8 cellular contexts compared by ENCODE assay signal in the genomic region with DNA sequence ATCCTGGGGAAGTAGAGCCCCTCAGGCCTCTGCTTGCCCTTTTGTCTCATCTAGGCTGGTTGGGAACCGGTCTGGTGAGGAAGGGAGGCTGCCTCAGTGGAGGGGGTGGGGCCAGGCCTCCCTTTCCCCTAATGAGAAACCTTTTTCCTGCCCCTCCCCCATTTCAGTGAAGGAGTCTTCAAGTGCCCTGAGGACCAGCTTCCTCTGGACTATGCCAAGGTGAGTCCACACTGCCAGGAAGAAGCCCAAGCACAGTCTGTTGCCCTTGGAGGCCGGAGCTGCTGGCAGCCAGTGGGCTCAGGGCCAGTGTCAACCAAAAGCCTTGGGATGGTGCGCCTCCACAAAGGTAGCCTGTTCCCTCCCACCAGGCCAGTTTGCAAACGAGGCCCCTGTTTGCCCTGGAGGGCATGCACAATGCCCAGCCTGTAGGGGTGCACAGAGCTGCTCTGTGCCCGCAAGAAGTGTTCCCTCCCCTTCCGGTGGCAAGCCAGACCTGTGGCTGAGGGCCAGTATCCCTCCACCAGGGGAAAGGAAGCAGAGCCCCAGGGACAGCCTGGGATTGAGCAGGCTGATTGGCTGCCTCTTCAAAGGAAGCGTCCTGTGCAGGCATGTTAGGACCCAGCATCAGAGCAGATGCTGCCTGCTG. TPM values are rescaled to one million over a fixed set of nuclear protein-coding genes. Genes with fewer than 3 reads are reported as not detected.
A peak's percentile ranks its signal among the peaks of the same experiment; 100 is the strongest.
DNase-seq lines count a peak whose midpoint lies in the region; TF ChIP-seq lines count a peak whose summit lies in the region.

No MANE protein-coding gene starts in this region.

- TF ChIP-seq CTCF in A673 (conservative IDR thresholded peaks at IDR 0.05; ENCODE audit: low read depth, low read length) (no peak), GM13976 (IDR thresholded peaks at IDR 0.05; ENCODE audit: borderline replicate concordance, control extremely low read depth, extremely low read depth, insufficient read depth, missing control alignments) (no peak)

- H3K4me3 ChIP-seq in A673 (ENCODE audit: low read depth, low read length, poor library complexity, severe bottlenecking) = no peak overlapping the region
- peak overlapping the region in 1 of 2 donors; percentile 39 for H3K4me3 ChIP-seq in muscle layer of duodenum (ENCODE audit: low read depth in 1 of 2, low read length in 2 of 2)

- intact Hi-C loops in A673 (cut with micrococcal nuclease; ENCODE audit: unreplicated experiment) = loop anchor here (5.0 kb wide), 1 partner anchor 155 kb away; a partner anchor contains a TSS

- H3K9me3 ChIP-seq in A673 (ENCODE audit: low read depth, low read length, poor library complexity, severe bottlenecking) = no peaks in the 10 kb centered on the region
- H3K9me3 ChIP-seq in muscle layer of duodenum (ENCODE audit: control insufficient read depth in 1 of 2, low read length in 2 of 2) = no peaks in the 10 kb centered on the region

- in situ Hi-C loops in GM13976 (cut with MboI; ENCODE audit: low sequenced_read_pairs, unreplicated experiment) = loop anchor here (25.0 kb wide), 1 partner anchor 365 kb away; no protein-coding TSS in a partner anchor

- DNase-seq in A673 (ENCODE audit: low spot score) (no peak), NCI-H1694 treated with DMSO at 0.1 percent for 48 hours (lab: John Stamatoyannopoulos, UW) (peak; percentile 58), cerebellum (ENCODE audit: low spot score) (peak; percentile 66), LoVo (ENCODE audit: low spot score) (no peak), GM13976 (ENCODE audit: low spot score) (no peak), NCI-H1417 treated with DMSO at 0.1 percent for 48 hours (lab: John Stamatoyannopoulos, UW) (no peak)
- no peak for DNase-seq in effector CD8-positive, alpha-beta T cell (lab: John Stamatoyannopoulos, UW)

- peak overlapping the region; percentile 94 for H3K27ac ChIP-seq in A673 (ENCODE audit: low read depth, low read length, poor library complexity, severe bottlenecking)
- peak overlapping the region; percentile 94 for H3K27ac ChIP-seq in muscle layer of duodenum (ENCODE audit: low read length)

- H3K36me3 ChIP-seq in A673 (ENCODE audit: insufficient read depth, low read length, poor library complexity, severe bottlenecking) (peaks cover 43% of the 10 kb centered on the region), muscle layer of duodenum (ENCODE audit: control insufficient read depth in 1 of 2, insufficient read depth in 2 of 2, low read length in 2 of 2) (peaks cover 3 to 10% of the 10 kb centered on the region in 2 donors)

- POLR2A ChIA-PET in A673 (lab: Charles Lee; ENCODE audit: low non-redundant PET) = no interaction called here

- CTCF ChIA-PET in A673 (lab: Charles Lee) = interaction anchor here (0.5 to 3.2 kb wide), 2 partner anchors 20 to 146 kb away, joined by 7 to 17 read pairs; a partner anchor contains a TSS

- no TSS peak for BruUV-seq in A673 (replicated peaks; lab: Mats Ljungman, UMichigan)

- H3K27me3 ChIP-seq in A673 (replicated peaks; ENCODE audit: insufficient read depth, low read depth, low read length, poor library complexity) = no peaks in the 10 kb centered on the region
- no peaks in the 10 kb centered on the region for H3K27me3 ChIP-seq in muscle layer of duodenum (ENCODE audit: low read depth, low read length)

- H3K4me1 ChIP-seq in A673 (ENCODE audit: insufficient read depth, low read length, poor library complexity, severe bottlenecking) (peaks cover 32% of the 10 kb centered on the region), muscle layer of duodenum (ENCODE audit: control insufficient read depth in 1 of 2, insufficient read depth in 2 of 2, low read length in 2 of 2) (peaks cover 12 to 34% of the 10 kb centered on the region in 2 donors)

RNA-seq across cellular contexts. Expression of a gene that starts 3.4 kb away (rescaled TPM):
- total RNA-seq in A673 (2021) = 128 TPM in 2 replicates
- 32.8 TPM for total RNA-seq in cerebellum

RNA-seq across cellular contexts. Expression of a gene that starts 18.6 kb away (rescaled TPM):
- total RNA-seq in A673 (2021) (3.9 and 4.2 TPM in 2 replicates), cerebellum (2.2 TPM)

RNA-seq across cellular contexts. Expression of a gene that starts 21.1 kb away (rescaled TPM):
- 3.8 and 7.8 TPM in 2 replicates for total RNA-seq in A673 (2021)
- 1.5 TPM for total RNA-seq in cerebellum

RNA-seq across cellular contexts. Expression of a gene that starts 27.4 kb away (rescaled TPM):
- total RNA-seq in A673 (2021) (1,563 and 1,683 TPM in 2 replicates), cerebellum (170 TPM)

RNA-seq across cellular contexts. Expression of a gene that starts 29.5 kb away (rescaled TPM):
- total RNA-seq in A673 (2021) (158 and 165 TPM in 2 replicates), cerebellum (17.4 TPM)

Comparison
In these comparisons a context has a peak if more than half of its experiments do, and no peak if none do; other contexts are left out.
1. DNase-seq: peak in NCI-H1694 treated with DMSO at 0.1 percent for 48 hours (single experiment) and cerebellum (single experiment); none in A673 (single experiment), effector CD8-positive, alpha-beta T cell (single experiment), LoVo (single experiment), GM13976 (single experiment) and NCI-H1417 treated with DMSO at 0.1 percent for 48 hours (single experiment).